8 cellular contexts compared by ENCODE assay signal in the genomic region with DNA sequence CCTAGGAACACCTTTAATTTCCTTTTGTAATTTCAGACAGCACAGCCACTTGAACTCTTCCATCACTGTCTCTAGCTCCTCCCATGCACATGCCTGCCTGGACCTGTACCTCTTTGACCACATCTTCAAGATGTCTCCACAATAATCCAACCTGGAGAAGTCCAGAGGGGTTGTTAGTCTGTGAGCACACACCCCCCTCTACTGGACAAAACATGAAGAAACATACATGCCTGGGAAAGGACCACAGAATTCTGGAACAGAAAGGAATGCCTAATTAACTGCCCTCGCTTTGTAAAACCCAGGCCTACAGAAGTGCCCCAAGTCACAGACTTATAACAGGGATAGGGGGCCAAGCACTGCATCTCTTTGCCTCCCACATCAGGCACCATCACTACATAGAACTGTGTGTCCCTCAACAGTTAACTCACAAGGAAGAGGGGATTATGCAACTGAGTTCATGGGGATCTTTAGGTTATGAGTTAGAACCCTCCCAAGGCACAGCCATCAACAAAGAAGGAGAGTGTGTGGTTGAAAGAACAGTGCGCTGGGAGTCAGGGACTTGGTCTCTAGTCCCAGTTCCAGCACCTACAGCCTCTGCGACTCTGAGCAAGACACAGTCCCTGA.
DNase-seq lines count a peak whose midpoint lies in the region; ATAC-seq and TF ChIP-seq lines count a peak whose summit lies in the region.

No MANE protein-coding gene starts in this region.

- no peak overlapping the region for H3K4me3 Mint-ChIP-seq in activated T-cell treated with anti-CD3 and anti-CD28 coated beads, Interleukin-2, amount 50 U/mL, for 4 hours

- no peak overlapping the region for H3K9ac ChIP-seq in Karpas-422 (ENCODE audit: low read length)

- no peaks in the 10 kb centered on the region for H3K9me2 ChIP-seq in Karpas-422 (replicated peaks; ENCODE audit: insufficient read depth, low read length)

- H3K79me2 ChIP-seq in Karpas-422 (ENCODE audit: low read length): no peaks in the 10 kb centered on the region

- H3K36me3 ChIP-seq in Karpas-422 (ENCODE audit: insufficient read depth, low read length): no peaks in the 10 kb centered on the region

- peak; percentile 82 for TF ChIP-seq CTCF in fibroblast of the aortic adventitia (IDR thresholded peaks at IDR 0.05; ENCODE audit: insufficient read depth, low read length)

- H2AFZ ChIP-seq in Karpas-422 (ENCODE audit: low read length): no peak overlapping the region

- H3K27me3 Mint-ChIP-seq in activated T-cell treated with anti-CD3 and anti-CD28 coated beads, Interleukin-2, amount 50 U/mL, for 4 hours (ENCODE audit: low read depth): peaks cover 3% of the 10 kb centered on the region

- no peaks in the 10 kb centered on the region for H3K4me1 ChIP-seq in Karpas-422 (ENCODE audit: low read length)

- no peaks in the 10 kb centered on the region for H3K9me3 Mint-ChIP-seq in activated T-cell treated with anti-CD3 and anti-CD28 coated beads, Interleukin-2, amount 50 U/mL, for 4 hours

- H3K9me3 ChIP-seq in Karpas-422 (ENCODE audit: low read length): no peaks in the 10 kb centered on the region

- no peaks in the 10 kb centered on the region for H4K20me1 ChIP-seq in Karpas-422 (ENCODE audit: insufficient read depth, low read depth, low read length)

- H3K27ac ChIP-seq in Karpas-422 (ENCODE audit: low read length): no peak overlapping the region

- no peak overlapping the region for H3K4me2 ChIP-seq in Karpas-422 (ENCODE audit: low read depth, low read length, poor library complexity, severe bottlenecking)

- peaks cover 7% of the 10 kb centered on the region for H3K4me1 Mint-ChIP-seq in activated T-cell treated with anti-CD3 and anti-CD28 coated beads, Interleukin-2, amount 50 U/mL, for 4 hours (ENCODE audit: low read depth)

- no peaks in the 10 kb centered on the region for H3K36me3 Mint-ChIP-seq in activated T-cell treated with anti-CD3 and anti-CD28 coated beads, Interleukin-2, amount 50 U/mL, for 4 hours (ENCODE audit: insufficient read depth)

- peak; percentile 65 for DNase-seq in DMS 273 (lab: John Stamatoyannopoulos, UW; ENCODE audit: unreplicated experiment)
- no peak for DNase-seq in DMS 273 treated with DMSO at 0.1 percent for 48 hours (lab: John Stamatoyannopoulos, UW)
- peak; percentile 67 for DNase-seq in Karpas-422
- DNase-seq in fibroblast of the aortic adventitia (ENCODE audit: low read depth): peak; percentile 81
- peak; percentile 10 for DNase-seq in pulmonary artery endothelial cell (ENCODE audit: low read depth, low spot score)
- no peak for DNase-seq in activated effector memory CD4-positive, alpha-beta T cell treated with anti-CD3 and anti-CD28 coated beads, Interleukin-2, amount 50 U/mL, for 16 hours
- DNase-seq in activated T-cell treated with anti-CD3 and anti-CD28 coated beads, Interleukin-2, amount 50 U/mL, for 4 hours: no peak

- H3K27me3 ChIP-seq in Karpas-422 (ENCODE audit: low read length): no peaks in the 10 kb centered on the region

- peak; percentile 75 for ATAC-seq in SK-N-SH treated with all-trans-retinoic acid at 6 μM for 48 hours
- ATAC-seq in activated T-cell treated with anti-CD3 and anti-CD28 coated beads, Interleukin-2, amount 50 U/mL, for 4 hours: no peak

- H3K4me3 ChIP-seq in Karpas-422 (ENCODE audit: low read length) (no peak overlapping the region), fibroblast of the aortic adventitia (ENCODE audit: low read depth, low read length) (no peak overlapping the region)

TF ChIP-seq in SK-N-SH treated with all-trans-retinoic acid at 6 μM for 48 hours, 23 proteins besides CTCF, POLR2A, EP300 and RAD21:
- TF ChIP-seq SNAI2 (CRISPR knock-in tag; IDR thresholded peaks at IDR 0.05) (peak; percentile 49; the same call in 1 of the 2 replicates), CSDC2 (CRISPR knock-in tag; IDR thresholded peaks at IDR 0.05) (peak; percentile 90; the same call in 1 of the 2 replicates)
- TF ChIP-seq, protein P1, sequence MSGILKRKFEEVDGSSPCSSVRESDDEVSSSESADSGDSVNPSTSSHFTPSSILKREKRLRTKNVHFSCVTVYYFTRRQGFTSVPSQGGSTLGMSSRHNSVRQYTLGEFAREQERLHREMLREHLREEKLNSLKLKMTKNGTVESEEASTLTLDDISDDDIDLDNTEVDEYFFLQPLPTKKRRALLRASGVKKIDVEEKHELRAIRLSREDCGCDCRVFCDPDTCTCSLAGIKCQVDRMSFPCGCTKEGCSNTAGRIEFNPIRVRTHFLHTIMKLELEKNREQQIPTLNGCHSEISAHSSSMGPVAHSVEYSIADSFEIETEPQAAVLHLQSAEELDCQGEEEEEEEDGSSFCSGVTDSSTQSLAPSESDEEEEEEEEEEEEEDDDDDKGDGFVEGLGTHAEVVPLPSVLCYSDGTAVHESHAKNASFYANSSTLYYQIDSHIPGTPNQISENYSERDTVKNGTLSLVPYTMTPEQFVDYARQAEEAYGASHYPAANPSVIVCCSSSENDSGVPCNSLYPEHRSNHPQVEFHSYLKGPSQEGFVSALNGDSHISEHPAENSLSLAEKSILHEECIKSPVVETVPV (CRISPR knock-in tag; IDR thresholded peaks at IDR 0.05): no peak
- TF ChIP-seq, protein P2, sequence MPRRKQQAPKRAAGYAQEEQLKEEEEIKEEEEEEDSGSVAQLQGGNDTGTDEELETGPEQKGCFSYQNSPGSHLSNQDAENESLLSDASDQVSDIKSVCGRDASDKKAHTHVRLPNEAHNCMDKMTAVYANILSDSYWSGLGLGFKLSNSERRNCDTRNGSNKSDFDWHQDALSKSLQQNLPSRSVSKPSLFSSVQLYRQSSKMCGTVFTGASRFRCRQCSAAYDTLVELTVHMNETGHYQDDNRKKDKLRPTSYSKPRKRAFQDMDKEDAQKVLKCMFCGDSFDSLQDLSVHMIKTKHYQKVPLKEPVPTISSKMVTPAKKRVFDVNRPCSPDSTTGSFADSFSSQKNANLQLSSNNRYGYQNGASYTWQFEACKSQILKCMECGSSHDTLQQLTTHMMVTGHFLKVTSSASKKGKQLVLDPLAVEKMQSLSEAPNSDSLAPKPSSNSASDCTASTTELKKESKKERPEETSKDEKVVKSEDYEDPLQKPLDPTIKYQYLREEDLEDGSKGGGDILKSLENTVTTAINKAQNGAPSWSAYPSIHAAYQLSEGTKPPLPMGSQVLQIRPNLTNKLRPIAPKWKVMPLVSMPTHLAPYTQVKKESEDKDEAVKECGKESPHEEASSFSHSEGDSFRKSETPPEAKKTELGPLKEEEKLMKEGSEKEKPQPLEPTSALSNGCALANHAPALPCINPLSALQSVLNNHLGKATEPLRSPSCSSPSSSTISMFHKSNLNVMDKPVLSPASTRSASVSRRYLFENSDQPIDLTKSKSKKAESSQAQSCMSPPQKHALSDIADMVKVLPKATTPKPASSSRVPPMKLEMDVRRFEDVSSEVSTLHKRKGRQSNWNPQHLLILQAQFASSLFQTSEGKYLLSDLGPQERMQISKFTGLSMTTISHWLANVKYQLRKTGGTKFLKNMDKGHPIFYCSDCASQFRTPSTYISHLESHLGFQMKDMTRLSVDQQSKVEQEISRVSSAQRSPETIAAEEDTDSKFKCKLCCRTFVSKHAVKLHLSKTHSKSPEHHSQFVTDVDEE (CRISPR knock-in tag; IDR thresholded peaks at IDR 0.05): 0 out of 2 replicates have a peak, but pooled peaks have one; percentile 14

Comparison
In these comparisons a context has a peak if more than half of its experiments do, and no peak if none do; other contexts are left out.
1. DNase-seq: peak in DMS 273 (single experiment), Karpas-422 (single experiment), fibroblast of the aortic adventitia (single experiment) and pulmonary artery endothelial cell (single experiment); none in DMS 273 treated with DMSO at 0.1 percent for 48 hours (single experiment), activated effector memory CD4-positive, alpha-beta T cell treated with anti-CD3 and anti-CD28 coated beads, Interleukin-2, amount 50 U/mL, for 16 hours (single experiment) and activated T-cell treated with anti-CD3 and anti-CD28 coated beads, Interleukin-2, amount 50 U/mL, for 4 hours (single experiment).